ENCODE assay signal across 8 cellular contexts in the genomic region with DNA sequence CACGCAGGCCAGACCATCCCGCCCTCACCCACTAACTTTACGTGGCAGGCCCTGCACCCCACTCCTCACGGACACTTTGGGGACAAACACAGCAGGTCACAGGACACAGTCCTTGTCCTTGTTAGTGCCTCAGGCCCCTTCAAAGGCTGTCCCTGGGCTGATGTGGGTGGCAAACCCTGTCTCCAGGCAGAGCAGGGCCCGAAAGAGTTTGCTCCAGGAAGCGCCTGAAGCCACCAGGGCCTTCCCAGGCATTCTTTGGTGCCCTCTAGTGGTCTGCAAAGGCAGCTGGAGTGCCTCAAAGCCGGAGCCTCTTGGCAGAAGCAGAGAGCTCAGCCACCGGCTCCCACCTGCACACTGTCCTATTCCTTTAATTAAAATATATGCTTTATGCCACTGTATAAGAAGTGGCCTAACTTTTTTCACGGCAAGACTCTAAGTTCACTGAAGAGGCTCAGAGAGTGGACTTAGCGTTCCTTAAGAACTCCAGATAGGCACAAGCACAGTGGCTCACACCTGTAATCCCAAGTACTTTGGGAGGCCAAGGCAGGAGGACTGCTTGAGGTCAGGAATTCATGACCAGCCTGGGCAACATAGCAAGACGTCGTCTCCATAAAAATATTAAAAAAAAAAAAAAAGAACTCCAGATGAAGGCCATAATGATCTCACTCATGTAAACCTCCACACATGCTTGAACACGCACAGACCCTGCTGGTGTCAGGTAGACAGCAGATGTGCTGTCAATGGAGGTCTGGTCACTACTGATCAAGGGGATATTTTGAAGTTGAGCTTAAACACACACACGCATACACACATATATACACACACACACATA. TPM values are rescaled to one million over a fixed set of nuclear protein-coding genes. Genes with fewer than 3 reads are reported as not detected.
DNase-seq lines count a peak whose midpoint lies in the region; ATAC-seq, FAIRE-seq and TF ChIP-seq lines count a peak whose summit lies in the region.

No MANE protein-coding gene starts in this region.

- peak; percentile 5 for FAIRE-seq in islet of Langerhans (lab: Jason Lieb, UNC)

- 37 to 55% (median 45%) methylated on average over 11 to 14 of the region's 14 CpGs for WGBS in spleen, 5 donors

- TF ChIP-seq CTCF in WI38 (IDR thresholded peaks at IDR 0.05; ENCODE audit: low read depth, low read length) = peak; percentile 96
- TF ChIP-seq CTCF in breast epithelium (IDR thresholded peaks at IDR 0.05) = peak; percentile 45 to 94 (median 93)
- peak; percentile 87 to 99 (median 96) for TF ChIP-seq CTCF in spleen (IDR thresholded peaks at IDR 0.05 in 8 of 11, conservative IDR thresholded peaks at IDR 0.05 in 3 of 11)

- no peak overlapping the region for H3K4me3 ChIP-seq in WI38 (ENCODE audit: low read depth, low read length)
- H3K4me3 ChIP-seq in breast epithelium = no peak overlapping the region
- H3K4me3 ChIP-seq in spleen = no peak overlapping the region

- H3K9me3 ChIP-seq in breast epithelium (no peaks in the 10 kb centered on the region), spleen (no peaks in the 10 kb centered on the region)

- DNase-seq in NCI-H2107 treated with DMSO at 0.1 percent for 48 hours (lab: John Stamatoyannopoulos, UW; ENCODE audit: unreplicated experiment) (peak; percentile 41), NCI-H2107 (lab: John Stamatoyannopoulos, UW) (no peak), NCI-H2029 treated with DMSO at 0.1 percent for 48 hours (lab: John Stamatoyannopoulos, UW) (peak; percentile 56), breast epithelium (ENCODE audit: low spot score in 2 of 2) (peak; percentile 79 to 84), spleen (peak; percentile 95)

- TF ChIP-seq POLR2A in breast epithelium (IDR thresholded peaks at IDR 0.05) (no peak), spleen (IDR thresholded peaks at IDR 0.05) (no peak)

- peaks cover 0 to 30% of the 10 kb centered on the region in 2 donors for H3K4me1 ChIP-seq in breast epithelium
- peaks cover 9 to 93% (median 55%) of the 10 kb centered on the region in 6 donors for H3K4me1 ChIP-seq in spleen

- H3K27me3 ChIP-seq in breast epithelium (no peaks in the 10 kb centered on the region), spleen (replicated peaks in 1 of 7) (no peaks in the 10 kb centered on the region)

- H3K36me3 ChIP-seq in breast epithelium (no peaks in the 10 kb centered on the region), spleen (peaks cover 0 to 80% (median 39%) of the 10 kb centered on the region in 6 donors)

- intact Hi-C loops in breast epithelium (cut with DNase I; ENCODE audit: low total_unique reads) (no loop called here), spleen (cut with DNase I; ENCODE audit: low total_unique reads) (loop anchor here (5.0 kb wide), 1 partner anchor 168 kb away; no protein-coding TSS in a partner anchor)

- peak overlapping the region; percentile 80 to 98 for H3K27ac ChIP-seq in breast epithelium
- peak overlapping the region; percentile 23 to 78 (median 64) for H3K27ac ChIP-seq in spleen

- no peak for ATAC-seq in HG03442 (IDR thresholded peaks at IDR 0.05; ENCODE audit: unreplicated experiment)

RNA-seq across cellular contexts. Expression of a gene that starts 11.1 kb away (rescaled TPM):
- 10 to 100 TPM; 52.3 to 71.1 (median 58.1) TPM for total RNA-seq in breast epithelium
- 10 to 100 TPM; 52.6 to 87.1 (median 64.6) TPM for total RNA-seq in spleen
- 100 to 1,000 TPM in 1 of 3 donors, 10 to 100 TPM in 2; 70.5 to 105 (median 90.1) TPM for polyA plus RNA-seq in spleen

RNA-seq across cellular contexts. Expression of a gene that starts 36.5 kb away (rescaled TPM):
- total RNA-seq in breast epithelium (1 to 10 TPM; 4.9 to 9.9 (median 6.1) TPM), spleen (10 to 100 TPM; 19.4 to 42.0 (median 27.0) TPM)
- 1 to 10 TPM; 1.1 to 3.0 (median 1.5) TPM for polyA plus RNA-seq in spleen

RNA-seq across cellular contexts. Expression of a gene that starts 58.6 kb away (rescaled TPM):
- 100 to 1,000 TPM; 291 to 419 (median 301) TPM for total RNA-seq in breast epithelium
- 100 to 1,000 TPM; 194 to 428 (median 215) TPM for total RNA-seq in spleen
- polyA plus RNA-seq in spleen = 100 to 1,000 TPM; 212 to 282 (median 240) TPM
